Comparison of ENCODE assay signal across 8 cellular contexts in genomic region chr7:128108641-128109423, GRCh38.
DNase-seq lines count a peak whose midpoint lies in the region; ATAC-seq and TF ChIP-seq lines count a peak whose summit lies in the region.

No MANE protein-coding gene starts in this region.

- H3K36me3 ChIP-seq in DND-41 (ENCODE audit: insufficient read depth, low read length) = no peaks in the 10 kb centered on the region
- no peaks in the 10 kb centered on the region for H3K36me3 ChIP-seq in upper lobe of left lung

- H4K20me1 ChIP-seq in DND-41 (ENCODE audit: insufficient read depth, low read length) = peaks cover 6% of the 10 kb centered on the region; the same call in 1 of the 2 replicates

- DNase-seq in DND-41 = peak; percentile 49
- DNase-seq in activated CD8-positive, alpha-beta T cell treated with anti-CD3 and anti-CD28 coated beads for 36 hours = peak; percentile 39
- no peak for DNase-seq in upper lobe of left lung
- no peak for DNase-seq in NCI-H526 (lab: John Stamatoyannopoulos, UW)
- no peak for DNase-seq in ureter (ENCODE audit: low spot score)
- DNase-seq in ACHN = no peak

- H3K9me3 Mint-ChIP-seq in activated CD8-positive, alpha-beta T cell treated with anti-CD3 and anti-CD28 coated beads for 36 hours = no peaks in the 10 kb centered on the region

- no peak for TF ChIP-seq CTCF in DND-41 (IDR thresholded peaks at IDR 0.05; ENCODE audit: borderline replicate concordance, extremely low read depth, low read length, poor library complexity, severe bottlenecking)
- no peak for TF ChIP-seq CTCF in activated CD8-positive, alpha-beta T cell treated with anti-CD3 and anti-CD28 coated beads for 36 hours (IDR thresholded peaks at IDR 0.05)
- no peak for TF ChIP-seq CTCF in upper lobe of left lung (IDR thresholded peaks at IDR 0.05)

- no peak overlapping the region for H2AFZ ChIP-seq in DND-41 (ENCODE audit: low read depth, low read length)

- no peak overlapping the region for H3K4me3 ChIP-seq in DND-41 (ENCODE audit: low read depth in 1 of 2, low read length in 2 of 2)
- no peak overlapping the region for H3K4me3 ChIP-seq in upper lobe of left lung

- intact Hi-C loops in activated CD8-positive, alpha-beta T cell treated with anti-CD3 and anti-CD28 coated beads for 36 hours (cut with micrococcal nuclease) = no loop called here

- H3K27me3 ChIP-seq in DND-41 (ENCODE audit: insufficient read depth, low read length, poor library complexity) (no peaks in the 10 kb centered on the region), upper lobe of left lung (peaks cover 0 to 12% (median 3%) of the 10 kb centered on the region in 4 donors)

- H3K4me1 ChIP-seq in DND-41 (ENCODE audit: insufficient read depth, low read length) (peaks cover 20% of the 10 kb centered on the region), upper lobe of left lung (peaks cover 6 to 33% (median 18%) of the 10 kb centered on the region in 4 donors)

- peaks cover 2% of the 10 kb centered on the region for H3K27me3 Mint-ChIP-seq in activated CD8-positive, alpha-beta T cell treated with anti-CD3 and anti-CD28 coated beads for 36 hours

- H3K9me3 ChIP-seq in DND-41 (ENCODE audit: insufficient read depth, low read length, severe bottlenecking) (no peaks in the 10 kb centered on the region), upper lobe of left lung (no peaks in the 10 kb centered on the region)

- in situ Hi-C loops in ACHN (cut with HindIII; ENCODE audit: low pct_ligation_motif_present, low pct_unique_long_range_greater_than_20kb, low sequenced_read_pairs) = no loop called here

- TF ChIP-seq POLR2A in upper lobe of left lung (IDR thresholded peaks at IDR 0.05) = no peak

- no peak overlapping the region for H3K9ac ChIP-seq in DND-41 (ENCODE audit: low read depth, low read length)

- no peaks in the 10 kb centered on the region for H3K36me3 Mint-ChIP-seq in activated CD8-positive, alpha-beta T cell treated with anti-CD3 and anti-CD28 coated beads for 36 hours (ENCODE audit: low read depth)

- ATAC-seq in DND-41 (ENCODE audit: insufficient read depth, low read depth) = peak; percentile 90
- ATAC-seq in GM19397 (IDR thresholded peaks at IDR 0.05; ENCODE audit: unreplicated experiment) = peak; percentile 83
- peak; percentile 88 for ATAC-seq in HG03342 (IDR thresholded peaks at IDR 0.05; ENCODE audit: unreplicated experiment)
- ATAC-seq in activated CD8-positive, alpha-beta T cell treated with anti-CD3 and anti-CD28 coated beads for 36 hours = peak; percentile 77
- ATAC-seq in upper lobe of left lung (ENCODE audit: low FRiP score in 2 of 2) = peak; percentile 51 to 52

- no peak for TF ChIP-seq EP300 in upper lobe of left lung (IDR thresholded peaks at IDR 0.05)

- peak overlapping the region; percentile 28 for H3K4me3 Mint-ChIP-seq in activated CD8-positive, alpha-beta T cell treated with anti-CD3 and anti-CD28 coated beads for 36 hours

- H3K79me2 ChIP-seq in DND-41 (ENCODE audit: insufficient read depth, low read length) = no peaks in the 10 kb centered on the region

- CTCF ChIA-PET in activated CD8-positive, alpha-beta T cell treated with anti-CD3 and anti-CD28 coated beads for 36 hours (lab: Charles Lee) = interaction anchor here (1.0 to 3.5 kb wide), 3 partner anchors 27 to 212 kb away, joined by 3 to 25 read pairs (median 10); no protein-coding TSS in a partner anchor

- POLR2A ChIA-PET in activated CD8-positive, alpha-beta T cell treated with anti-CD3 and anti-CD28 coated beads for 36 hours (lab: Charles Lee) = interaction anchor here (1.2 kb wide), 2 partner anchors 32 to 98 kb away, joined by 3 read pairs; no protein-coding TSS in a partner anchor

- peak overlapping the region; percentile 34; the same call in 1 of the 2 replicates for H3K4me2 ChIP-seq in DND-41 (ENCODE audit: insufficient read depth, low read length)

- peak overlapping the region; percentile 62 for H3K27ac Mint-ChIP-seq in activated CD8-positive, alpha-beta T cell treated with anti-CD3 and anti-CD28 coated beads for 36 hours

- peak overlapping the region; percentile 37; the same call in 1 of the 2 replicates for H3K27ac ChIP-seq in DND-41 (ENCODE audit: low read length)
- no peak overlapping the region for H3K27ac ChIP-seq in upper lobe of left lung

- WGBS in upper lobe of left lung, 2 donors = 61 to 62% methylated on average over 11 of the region's 11 CpGs

- H3K4me1 Mint-ChIP-seq in activated CD8-positive, alpha-beta T cell treated with anti-CD3 and anti-CD28 coated beads for 36 hours (ENCODE audit: low read depth) = peaks cover 63% of the 10 kb centered on the region

Comparison
In these comparisons a context has a peak if more than half of its experiments do, and no peak if none do; other contexts are left out.
1. DNase-seq: peak in DND-41 (single experiment) and activated CD8-positive, alpha-beta T cell treated with anti-CD3 and anti-CD28 coated beads for 36 hours (single experiment); none in upper lobe of left lung (0 of 2), NCI-H526 (0 of 2), ureter (single experiment) and ACHN (single experiment).
2. Peak in every context shown above with its lines, with median percentiles within 50 percentile points of each other: ATAC-seq.